Comparison of ENCODE assay signal across 20 cellular contexts in genomic region chr3:96753124-96753523, GRCh38.
"Had no signal": no experiment of that assay in that cellular context is flagged by ENCODE, and none has a peak within 500 bp of the region (broad histone marks: within the 10 kb centered on the region; RNA-seq: fewer than 3 reads in every experiment).

No MANE protein-coding gene starts in this region.

- H3K27me3 ChIP-seq: left lung, right atrium auricular region, sigmoid colon, tibial nerve, upper lobe of left lung had no signal

- H3K9me3 ChIP-seq: prostate gland, right atrium auricular region, sigmoid colon, thoracic aorta had no signal

- H3K27ac Mint-ChIP-seq: effector memory CD8-positive, alpha-beta T cell; mesothelial cell of epicardium; natural killer cell treated with Interleukin-12 subunit alpha and Interleukin-12 subunit beta and Interleukin-15 and Interleukin-18, amount 100 ng/mL, for 72 hours; stimulated activated memory B cell treated with anti-CD40 and anti-IgM and Interleukin-4, amounts not matched to agents 10 μg/mL and 1 μg/mL and 100 μg/mL, for 72 hours had no signal

- DNase-seq: cortex of kidney; effector memory CD8-positive, alpha-beta T cell; hypothalamus; left lung; mesenchymal stem cell; mucosa of descending colon; naive B cell; sigmoid colon; stimulated activated CD4-positive, alpha-beta T cell treated with anti-CD3 and anti-CD28 coated beads, Interleukin-4, amount 100 ng/mL, for 4 hours; stimulated activated naive CD8-positive, alpha-beta T cell treated with anti-CD3 and anti-CD28 coated beads, Interleukin-15, Interleukin-2, amounts not matched to agents 100 U/mL and 50 U/mL, for 24 hours; substantia nigra had no signal

- ATAC-seq: effector memory CD8-positive, alpha-beta T cell; left lung; mucosa of descending colon; natural killer cell treated with Interleukin-12 subunit alpha and Interleukin-12 subunit beta and Interleukin-15 and Interleukin-18, amount 100 ng/mL, for 72 hours; stimulated activated memory B cell treated with anti-CD40 and anti-IgM and Interleukin-4, amounts not matched to agents 10 μg/mL and 1 μg/mL and 100 μg/mL, for 72 hours; stimulated activated naive CD8-positive, alpha-beta T cell treated with anti-CD3 and anti-CD28 coated beads, Interleukin-15, Interleukin-2, amounts not matched to agents 100 U/mL and 50 U/mL, for 24 hours had no signal

- H3K4me3 Mint-ChIP-seq: effector memory CD8-positive, alpha-beta T cell; mesothelial cell of epicardium; naive B cell; natural killer cell treated with Interleukin-12 subunit alpha and Interleukin-12 subunit beta and Interleukin-15 and Interleukin-18, amount 100 ng/mL, for 72 hours; neural crest cell; stimulated activated memory B cell treated with anti-CD40 and anti-IgM and Interleukin-4, amounts not matched to agents 10 μg/mL and 1 μg/mL and 100 μg/mL, for 72 hours had no signal

- H3K27ac ChIP-seq: left lung, prostate gland, right atrium auricular region, sigmoid colon, thoracic aorta, tibial nerve, upper lobe of left lung had no signal

- H3K9me3 Mint-ChIP-seq: mesothelial cell of epicardium; neural crest cell; stimulated activated memory B cell treated with anti-CD40 and anti-IgM and Interleukin-4, amounts not matched to agents 10 μg/mL and 1 μg/mL and 100 μg/mL, for 72 hours had no signal

- H3K36me3 ChIP-seq: left lung, prostate gland, right atrium auricular region, sigmoid colon, thoracic aorta, tibial nerve, upper lobe of left lung had no signal

- H3K4me1 ChIP-seq: left lung, prostate gland, right atrium auricular region, sigmoid colon, tibial nerve, upper lobe of left lung had no signal

- H3K4me3 ChIP-seq: left lung, mucosa of descending colon, prostate gland, right atrium auricular region, sigmoid colon, thoracic aorta, tibial nerve, upper lobe of left lung had no signal

- H3K36me3 Mint-ChIP-seq: mesothelial cell of epicardium; naive B cell; stimulated activated memory B cell treated with anti-CD40 and anti-IgM and Interleukin-4, amounts not matched to agents 10 μg/mL and 1 μg/mL and 100 μg/mL, for 72 hours had no signal

- H3K4me1 Mint-ChIP-seq: mesothelial cell of epicardium; naive B cell; stimulated activated memory B cell treated with anti-CD40 and anti-IgM and Interleukin-4, amounts not matched to agents 10 μg/mL and 1 μg/mL and 100 μg/mL, for 72 hours had no signal

- H3K27me3 Mint-ChIP-seq: effector memory CD8-positive, alpha-beta T cell; naive B cell; natural killer cell treated with Interleukin-12 subunit alpha and Interleukin-12 subunit beta and Interleukin-15 and Interleukin-18, amount 100 ng/mL, for 72 hours; stimulated activated memory B cell treated with anti-CD40 and anti-IgM and Interleukin-4, amounts not matched to agents 10 μg/mL and 1 μg/mL and 100 μg/mL, for 72 hours had no signal
